8 cellular contexts compared by ENCODE assay signal in the genomic region with DNA sequence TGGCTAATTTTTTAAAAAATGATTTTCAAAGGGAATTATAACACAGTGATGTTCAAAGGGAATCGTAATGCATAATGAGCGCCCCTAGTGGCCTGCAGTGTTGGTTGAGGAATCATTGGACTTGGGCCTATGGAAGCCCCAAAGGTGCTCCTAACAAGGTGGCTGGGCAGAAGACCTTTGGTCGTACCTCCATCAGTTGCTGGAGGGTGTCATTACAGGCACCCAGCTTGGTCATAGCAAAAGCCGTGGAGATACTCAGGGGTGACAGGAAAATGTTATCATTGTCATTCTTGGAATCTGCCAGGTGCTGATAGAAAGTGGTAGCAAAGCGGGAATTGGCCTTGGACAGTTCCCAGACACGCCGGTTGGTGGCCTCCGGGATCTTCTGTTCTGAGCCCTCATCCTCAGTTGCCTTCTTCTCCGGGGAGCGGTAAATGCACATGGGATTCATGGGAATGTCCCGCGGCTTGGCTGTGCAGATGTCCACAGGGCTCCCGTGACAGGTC. TPM values are rescaled to one million over a fixed set of nuclear protein-coding genes. Genes with fewer than 3 reads are reported as not detected.
DNase-seq lines count a peak whose midpoint lies in the region; ATAC-seq and TF ChIP-seq lines count a peak whose summit lies in the region.

No MANE protein-coding gene starts in this region.

- intact Hi-C loops in Calu3 (cut with micrococcal nuclease; ENCODE audit: unreplicated experiment), result loop anchor here (2.0 kb wide), 1 partner anchor 74 kb away; no protein-coding TSS in a partner anchor

- no peaks in the 10 kb centered on the region for H3K9me3 Mint-ChIP-seq in Calu3 (ENCODE audit: low read depth, unreplicated experiment)
- no peaks in the 10 kb centered on the region for H3K9me3 Mint-ChIP-seq in type B pancreatic cell

- CTCF ChIA-PET in Calu3 (lab: Charles Lee), result no interaction called here

- H3K4me3 Mint-ChIP-seq in Calu3 (ENCODE audit: low read depth, unreplicated experiment), result no peak overlapping the region
- H3K4me3 Mint-ChIP-seq in type B pancreatic cell, result no peak overlapping the region

- DNase-seq in Calu3 (peak; percentile 58), SW480 (ENCODE audit: low spot score) (peak; percentile 47), glomerular visceral epithelial cell (ENCODE audit: extremely low spot score) (peak; percentile 10), type B pancreatic cell (ENCODE audit: extremely low spot score, unreplicated experiment) (no peak), NCI-H2029 (lab: John Stamatoyannopoulos, UW) (no peak)

- ATAC-seq in HG03139 (IDR thresholded peaks at IDR 0.05; ENCODE audit: unreplicated experiment) (peak; percentile 61), HG03354 (IDR thresholded peaks at IDR 0.05; ENCODE audit: poor library complexity, severe bottlenecking, unreplicated experiment) (no peak), HG03108 (IDR thresholded peaks at IDR 0.05; ENCODE audit: unreplicated experiment) (no peak)

- no peak overlapping the region for H3K27ac Mint-ChIP-seq in Calu3 (ENCODE audit: unreplicated experiment)
- H3K27ac Mint-ChIP-seq in type B pancreatic cell, result no peak overlapping the region

- TF ChIP-seq CTCF in Calu3 (IDR thresholded peaks at IDR 0.05; ENCODE audit: unreplicated experiment), result peak; percentile 71
- peak; percentile 71 for TF ChIP-seq CTCF in type B pancreatic cell (conservative IDR thresholded peaks at IDR 0.05)

- H3K36me3 Mint-ChIP-seq in Calu3 (ENCODE audit: insufficient read depth, unreplicated experiment), result peaks cover 5% of the 10 kb centered on the region
- H3K36me3 Mint-ChIP-seq in type B pancreatic cell, result no peaks in the 10 kb centered on the region

- H3K27me3 Mint-ChIP-seq in Calu3 (ENCODE audit: unreplicated experiment), result peaks cover 12% of the 10 kb centered on the region
- no peaks in the 10 kb centered on the region for H3K27me3 Mint-ChIP-seq in type B pancreatic cell

- no TSS peak for BruUV-seq in Calu3 (replicated peaks; lab: Mats Ljungman, UMichigan)

- H3K4me1 Mint-ChIP-seq in Calu3 (ENCODE audit: low read depth, unreplicated experiment), result no peaks in the 10 kb centered on the region
- no peaks in the 10 kb centered on the region for H3K4me1 Mint-ChIP-seq in type B pancreatic cell (ENCODE audit: unreplicated experiment)

RNA-seq across cellular contexts. Expression of a gene that starts 2.7 kb away (rescaled TPM):
- 0.59 TPM in 1 of 2 replicates, not detected in the other for total RNA-seq in Calu3 (2022)
- 0.50 TPM in 1 of 2 replicates, not detected in the other for total RNA-seq in type B pancreatic cell (ENCODE audit: low replicate concordance)

RNA-seq across cellular contexts. Expression of a gene that starts 46.2 kb away (rescaled TPM):
- 10.9 and 11.7 TPM in 2 replicates for total RNA-seq in Calu3 (2022)
- 11.5 and 14.6 TPM in 2 replicates for total RNA-seq in type B pancreatic cell (ENCODE audit: low replicate concordance)

RNA-seq across cellular contexts. Expression of a gene that starts 46.6 kb away (rescaled TPM):
- total RNA-seq in Calu3 (2022) (345 and 367 TPM in 2 replicates), type B pancreatic cell (ENCODE audit: low replicate concordance) (501 and 574 TPM in 2 replicates)

Comparison
In these comparisons a context has a peak if more than half of its experiments do, and no peak if none do; other contexts are left out.
1. DNase-seq: peak in Calu3 (single experiment), SW480 (single experiment) and glomerular visceral epithelial cell (single experiment); none in type B pancreatic cell (single experiment) and NCI-H2029 (single experiment).